ENCODE assay signal across 15 cellular contexts in the genomic region with DNA sequence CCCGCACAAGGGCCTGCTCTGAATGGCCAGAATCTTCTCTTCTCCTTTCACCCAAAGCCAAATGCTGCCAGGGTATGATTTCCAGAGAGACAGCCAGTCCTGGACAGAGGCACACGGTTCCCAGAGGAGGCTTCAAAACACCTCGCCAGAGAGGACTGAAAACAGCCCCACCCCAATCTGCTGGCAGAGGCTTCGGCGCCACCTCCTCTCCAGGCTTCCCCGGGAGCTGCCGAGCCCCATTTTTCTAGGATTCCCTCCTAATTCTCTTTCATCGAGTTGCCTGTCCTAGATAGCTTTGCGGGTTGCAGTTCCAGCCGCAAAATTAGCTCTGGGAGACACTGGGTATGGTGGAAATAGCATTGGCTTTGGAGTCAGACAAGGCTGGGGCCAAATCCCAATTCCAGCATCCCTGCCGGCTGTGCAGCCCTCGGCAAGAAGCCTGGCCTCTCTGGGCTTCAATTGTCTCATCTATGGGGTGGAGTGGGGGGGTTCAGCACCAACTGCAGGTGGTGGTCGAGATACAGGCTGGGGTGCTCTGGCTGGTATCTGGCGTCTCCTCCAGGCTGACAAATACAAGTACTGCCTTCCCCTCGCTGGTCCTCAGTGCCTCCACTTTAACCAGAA. TPM values are rescaled to one million over a fixed set of nuclear protein-coding genes. Genes with fewer than 3 reads are reported as not detected.
A peak's percentile ranks its signal among the peaks of the same experiment; 100 is the strongest.
DNase-seq lines count a peak whose midpoint lies in the region; ATAC-seq and TF ChIP-seq lines count a peak whose summit lies in the region.
"Had no signal": no experiment of that assay in that cellular context is flagged by ENCODE, and none has a peak within 500 bp of the region (broad histone marks: within the 10 kb centered on the region; RNA-seq: fewer than 3 reads in every experiment).

No MANE protein-coding gene starts in this region.

- H3K27ac Mint-ChIP-seq in WTC11: 0 out of 2 replicates have a peak overlapping the region, but pooled peaks have one; percentile 10

- no peak overlapping the region for H4K8ac ChIP-seq in neuronal stem cell (ENCODE audit: low read depth, low read length)

- no peak overlapping the region for H3K4ac ChIP-seq in neuronal stem cell (ENCODE audit: low read length)

- no peak overlapping the region for H4K91ac ChIP-seq in neuronal stem cell (ENCODE audit: low read depth, low read length, poor library complexity)

- ATAC-seq in WTC11: no peak

- no peak overlapping the region for H2AFZ ChIP-seq in neuronal stem cell (ENCODE audit: low read length)

- no peak overlapping the region for H3K9ac ChIP-seq in neuronal stem cell (ENCODE audit: low read depth, low read length, poor library complexity)

- H2BK5ac ChIP-seq in neuronal stem cell (ENCODE audit: low read length): no peak overlapping the region

- WGBS in esophagus, 2 donors: 43 to 54% methylated on average over 15 of the region's 15 CpGs
- WGBS in neuronal stem cell (ENCODE audit: extremely low coverage in 2 of 2, insufficient read length in 2 of 2, insufficient replicate concordance in 1 of 2), 2 donors: no CpG with 5 or more reads among the region's 15 CpGs

- CTCF ChIA-PET in WTC11 (lab: Charles Lee): interaction anchor here (0.8 to 1.7 kb wide), 3 partner anchors 97 to 231 kb away, joined by 3 to 5 read pairs (median 3); no protein-coding TSS in a partner anchor

- DNase-seq in WTC11 (ENCODE audit: low spot score): no peak
- DNase-seq in neuronal stem cell (ENCODE audit: low spot score): no peak
- no peak for DNase-seq in medulla oblongata (ENCODE audit: extremely low spot score)
- no peak for DNase-seq in NCI-H2107 treated with DMSO at 0.1 percent for 48 hours (lab: John Stamatoyannopoulos, UW; ENCODE audit: unreplicated experiment)
- no peak for DNase-seq in AG08396 (ENCODE audit: low spot score)
- DNase-seq: ACHN, AML-193, KBM-7, NCI-H1105 treated with DMSO at 0.1 percent for 48 hours, NCI-H2227 treated with DMSO at 0.1 percent for 48 hours, NCI-H510A treated with DMSO at 0.1 percent for 48 hours, NCI-H82 had no signal

- no peak overlapping the region for H3K23ac ChIP-seq in neuronal stem cell (ENCODE audit: low read depth, low read length, poor library complexity)

- H3K9me3 ChIP-seq in esophagus (ENCODE audit: control insufficient read depth in 2 of 2, insufficient read depth in 1 of 2, low read depth in 1 of 2, low read length in 1 of 2) (no peaks in the 10 kb centered on the region), neuronal stem cell (replicated peaks in 1 of 2; ENCODE audit: control insufficient read depth in 2 of 2, insufficient read depth in 1 of 2, low read depth in 1 of 2, low read length in 2 of 2) (no peaks in the 10 kb centered on the region)

- no peaks in the 10 kb centered on the region for H3K79me1 ChIP-seq in neuronal stem cell (ENCODE audit: low read depth, low read length)

- no peak overlapping the region for H3K4me3 Mint-ChIP-seq in WTC11

- H3K27ac ChIP-seq in esophagus (ENCODE audit: low read depth in 2 of 2, low read length in 1 of 2) (peak overlapping the region; percentile 74 to 80), neuronal stem cell (replicated peaks; ENCODE audit: low read length) (no peak overlapping the region), temporal lobe (ENCODE audit: low read depth, low read length) (peak overlapping the region; percentile 56)
- H3K27ac ChIP-seq: C4-2B had no signal

- peaks cover 11% of the 10 kb centered on the region for H3K4me1 Mint-ChIP-seq in WTC11

- no peaks in the 10 kb centered on the region for H3K36me3 ChIP-seq in esophagus (ENCODE audit: control insufficient read depth in 2 of 2, insufficient read depth in 2 of 2, low read length in 1 of 2)
- no peaks in the 10 kb centered on the region for H3K36me3 ChIP-seq in neuronal stem cell (replicated peaks in 1 of 2; ENCODE audit: control insufficient read depth in 2 of 2, insufficient read depth in 2 of 2, low read length in 2 of 2)

- H3K27me3 ChIP-seq in esophagus (ENCODE audit: control insufficient read depth in 1 of 2, insufficient read depth in 2 of 2, low read length in 2 of 2) (no peaks in the 10 kb centered on the region), neuronal stem cell (ENCODE audit: control insufficient read depth in 3 of 3, insufficient read depth in 3 of 3, low read depth in 1 of 3, low read length in 3 of 3) (peaks cover 0 to 66% (median 0%) of the 10 kb centered on the region in 3 experiments)

- H3K27me3 Mint-ChIP-seq in WTC11 (ENCODE audit: low read depth): no peaks in the 10 kb centered on the region

- TF ChIP-seq CTCF in WTC11 (IDR thresholded peaks at IDR 0.05): no peak

- H3K4me3 ChIP-seq in esophagus (ENCODE audit: low read depth in 1 of 2, low read length in 2 of 2) (no peak overlapping the region), neuronal stem cell (ENCODE audit: low read length in 2 of 2) (no peak overlapping the region)

- POLR2A ChIA-PET in WTC11 (lab: Charles Lee): no interaction called here

- H2BK15ac ChIP-seq in neuronal stem cell (ENCODE audit: low read length): no peak overlapping the region

- peaks cover 4 to 26% of the 10 kb centered on the region in 2 donors for H3K4me1 ChIP-seq in esophagus (ENCODE audit: control insufficient read depth in 2 of 2, insufficient read depth in 2 of 2, low read length in 1 of 2)
- H3K4me1 ChIP-seq in neuronal stem cell (ENCODE audit: control insufficient read depth in 2 of 2, insufficient read depth in 1 of 2, low read depth in 1 of 2, low read length in 2 of 2): peaks cover 13 to 16% of the 10 kb centered on the region in 2 donors

- H3K4me2 ChIP-seq in neuronal stem cell (ENCODE audit: insufficient read depth, low read length, poor library complexity, severe bottlenecking): no peak overlapping the region

- H2BK12ac ChIP-seq in neuronal stem cell (ENCODE audit: low read length): no peak overlapping the region

- H3K14ac ChIP-seq in neuronal stem cell (ENCODE audit: low read length): no peak overlapping the region

- no peak overlapping the region for H3K18ac ChIP-seq in neuronal stem cell (ENCODE audit: low read length)

- H2AK5ac ChIP-seq in neuronal stem cell (ENCODE audit: low read depth, low read length): peak overlapping the region; percentile 36

- no peak overlapping the region for H2BK120ac ChIP-seq in neuronal stem cell (ENCODE audit: low read depth, low read length)

- H3K9me3 Mint-ChIP-seq in WTC11: no peaks in the 10 kb centered on the region

- H3K36me3 Mint-ChIP-seq in WTC11: no peaks in the 10 kb centered on the region

TF ChIP-seq in WTC11, 78 proteins besides CTCF, POLR2A, EP300 and RAD21 (continues in another document):
- TF ChIP-seq, protein P1, sequence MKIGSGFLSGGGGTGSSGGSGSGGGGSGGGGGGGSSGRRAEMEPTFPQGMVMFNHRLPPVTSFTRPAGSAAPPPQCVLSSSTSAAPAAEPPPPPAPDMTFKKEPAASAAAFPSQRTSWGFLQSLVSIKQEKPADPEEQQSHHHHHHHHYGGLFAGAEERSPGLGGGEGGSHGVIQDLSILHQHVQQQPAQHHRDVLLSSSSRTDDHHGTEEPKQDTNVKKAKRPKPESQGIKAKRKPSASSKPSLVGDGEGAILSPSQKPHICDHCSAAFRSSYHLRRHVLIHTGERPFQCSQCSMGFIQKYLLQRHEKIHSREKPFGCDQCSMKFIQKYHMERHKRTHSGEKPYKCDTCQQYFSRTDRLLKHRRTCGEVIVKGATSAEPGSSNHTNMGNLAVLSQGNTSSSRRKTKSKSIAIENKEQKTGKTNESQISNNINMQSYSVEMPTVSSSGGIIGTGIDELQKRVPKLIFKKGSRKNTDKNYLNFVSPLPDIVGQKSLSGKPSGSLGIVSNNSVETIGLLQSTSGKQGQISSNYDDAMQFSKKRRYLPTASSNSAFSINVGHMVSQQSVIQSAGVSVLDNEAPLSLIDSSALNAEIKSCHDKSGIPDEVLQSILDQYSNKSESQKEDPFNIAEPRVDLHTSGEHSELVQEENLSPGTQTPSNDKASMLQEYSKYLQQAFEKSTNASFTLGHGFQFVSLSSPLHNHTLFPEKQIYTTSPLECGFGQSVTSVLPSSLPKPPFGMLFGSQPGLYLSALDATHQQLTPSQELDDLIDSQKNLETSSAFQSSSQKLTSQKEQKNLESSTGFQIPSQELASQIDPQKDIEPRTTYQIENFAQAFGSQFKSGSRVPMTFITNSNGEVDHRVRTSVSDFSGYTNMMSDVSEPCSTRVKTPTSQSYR (CRISPR knock-in tag; IDR thresholded peaks at IDR 0.05): no peak
- no peak for TF ChIP-seq E2F4 (CRISPR knock-in tag; IDR thresholded peaks at IDR 0.05; ENCODE audit: borderline replicate concordance, low read depth)
- TF ChIP-seq RORB (CRISPR knock-in tag; IDR thresholded peaks at IDR 0.05): no peak
- no peak for TF ChIP-seq OVOL2 (CRISPR knock-in tag; IDR thresholded peaks at IDR 0.05; ENCODE audit: borderline replicate concordance)
- TF ChIP-seq CREB1 (CRISPR knock-in tag; IDR thresholded peaks at IDR 0.05): no peak
- TF ChIP-seq FOXK1 (CRISPR knock-in tag; IDR thresholded peaks at IDR 0.05): no peak
- no peak for TF ChIP-seq E2F5 (CRISPR knock-in tag; IDR thresholded peaks at IDR 0.05)
- no peak for TF ChIP-seq ZNF121 (CRISPR knock-in tag; IDR thresholded peaks at IDR 0.05)

RNA-seq across cellular contexts. Expression of gene PPP2R2C, which starts 22.6 kb away (rescaled TPM):
- total RNA-seq in WTC11 (2021): 9.0 to 11.5 TPM (median 9.4 TPM) in 3 replicates
- 10 to 100 TPM; 23.2 to 26.7 TPM for polyA plus RNA-seq in esophagus
- 3.3 TPM for polyA plus RNA-seq in neuronal stem cell (2013, experiment 1 of 2)
- polyA plus RNA-seq in neuronal stem cell (2013, experiment 2 of 2): 3.1 TPM
- total RNA-seq in temporal lobe: 59.5 TPM
